In genomic region chr14:98931911-98932310, GRCh38 we compare ENCODE assay signal across 12 cellular contexts.
DNase-seq lines count a peak whose midpoint lies in the region; ATAC-seq lines count a peak whose summit lies in the region.
"Had no signal": no experiment of that assay in that cellular context is flagged by ENCODE, and none has a peak within 500 bp of the region (broad histone marks: within the 10 kb centered on the region; RNA-seq: fewer than 3 reads in every experiment).

No MANE protein-coding gene starts in this region.

- DNase-seq in T-helper 17 cell (peak; percentile 27 to 51 (median 40)), activated T-helper 1 cell treated with Interleukin-2 at 50 U/mL for 16 hours (ENCODE audit: low read depth) (peak; percentile 60), amygdala (lab: John Stamatoyannopoulos, UW) (no peak), NOMO-1 treated with DMSO at 0.1 percent for 48 hours (lab: John Stamatoyannopoulos, UW; ENCODE audit: unreplicated experiment) (no peak), NCI-H82 treated with DMSO at 0.1 percent for 48 hours (lab: John Stamatoyannopoulos, UW; ENCODE audit: unreplicated experiment) (no peak)
- DNase-seq in natural killer cell treated with Interleukin-12 subunit alpha and Interleukin-12 subunit beta and Interleukin-15 and Interleukin-18, amount 100 ng/mL, for 72 hours (ENCODE audit: low spot score) = no peak
- DNase-seq in stimulated activated CD8-positive, alpha-beta memory T cell treated with anti-CD3 and anti-CD28 coated beads, Interleukin-4, amount 100 ng/mL, for 4 hours (ENCODE audit: low read depth in 2 of 2, low spot score in 1 of 2) = peak; percentile 9 to 33
- DNase-seq: GM23248, NCI-H1694, right lobe of liver had no signal

- no peaks in the 10 kb centered on the region for H3K36me3 Mint-ChIP-seq in T-helper 17 cell (ENCODE audit: low read depth)
- no peaks in the 10 kb centered on the region for H3K36me3 Mint-ChIP-seq in natural killer cell treated with Interleukin-12 subunit alpha and Interleukin-12 subunit beta and Interleukin-15 and Interleukin-18, amount 100 ng/mL, for 72 hours

- no peaks in the 10 kb centered on the region for H3K27me3 Mint-ChIP-seq in T-helper 17 cell
- H3K27me3 Mint-ChIP-seq in natural killer cell treated with Interleukin-12 subunit alpha and Interleukin-12 subunit beta and Interleukin-15 and Interleukin-18, amount 100 ng/mL, for 72 hours = peaks cover 8 to 38% of the 10 kb centered on the region in 2 donors

- ATAC-seq in T-helper 17 cell = peak; percentile 98
- ATAC-seq in natural killer cell treated with Interleukin-12 subunit alpha and Interleukin-12 subunit beta and Interleukin-15 and Interleukin-18, amount 100 ng/mL, for 72 hours = peak; percentile 72 to 76
- ATAC-seq in HG02623 (IDR thresholded peaks at IDR 0.05; ENCODE audit: unreplicated experiment) = no peak

- peak overlapping the region; percentile 82 for H3K4me3 Mint-ChIP-seq in T-helper 17 cell
- peak overlapping the region; percentile 45 for H3K4me3 Mint-ChIP-seq in natural killer cell treated with Interleukin-12 subunit alpha and Interleukin-12 subunit beta and Interleukin-15 and Interleukin-18, amount 100 ng/mL, for 72 hours

- H3K27ac Mint-ChIP-seq in T-helper 17 cell = peak overlapping the region; percentile 84
- peak overlapping the region; percentile 6 to 35 for H3K27ac Mint-ChIP-seq in natural killer cell treated with Interleukin-12 subunit alpha and Interleukin-12 subunit beta and Interleukin-15 and Interleukin-18, amount 100 ng/mL, for 72 hours

- H3K9me3 ChIP-seq in T-helper 17 cell (ENCODE audit: control insufficient read depth, low read length, poor library complexity, severe bottlenecking) = no peaks in the 10 kb centered on the region
- H3K9me3 ChIP-seq: ascending aorta, right lobe of liver had no signal

- H3K9me3 Mint-ChIP-seq in natural killer cell treated with Interleukin-12 subunit alpha and Interleukin-12 subunit beta and Interleukin-15 and Interleukin-18, amount 100 ng/mL, for 72 hours = no peaks in the 10 kb centered on the region

- H3K4me1 Mint-ChIP-seq in T-helper 17 cell = peaks cover 44% of the 10 kb centered on the region
- H3K4me1 Mint-ChIP-seq in natural killer cell treated with Interleukin-12 subunit alpha and Interleukin-12 subunit beta and Interleukin-15 and Interleukin-18, amount 100 ng/mL, for 72 hours (ENCODE audit: low read depth in 2 of 2) = peaks cover 24 to 29% of the 10 kb centered on the region in 2 donors

Comparison
In these comparisons a context has a peak if more than half of its experiments do, and no peak if none do; other contexts are left out.
1. DNase-seq: peak in T-helper 17 cell (3 of 3), activated T-helper 1 cell treated with Interleukin-2 at 50 U/mL for 16 hours (single experiment) and stimulated activated CD8-positive, alpha-beta memory T cell treated with anti-CD3 and anti-CD28 coated beads, Interleukin-4, amount 100 ng/mL, for 4 hours (2 of 2); none in natural killer cell treated with Interleukin-12 subunit alpha and Interleukin-12 subunit beta and Interleukin-15 and Interleukin-18, amount 100 ng/mL, for 72 hours (single experiment), amygdala (0 of 56), NOMO-1 treated with DMSO at 0.1 percent for 48 hours (single experiment) and NCI-H82 treated with DMSO at 0.1 percent for 48 hours (single experiment).